In the genomic region with DNA sequence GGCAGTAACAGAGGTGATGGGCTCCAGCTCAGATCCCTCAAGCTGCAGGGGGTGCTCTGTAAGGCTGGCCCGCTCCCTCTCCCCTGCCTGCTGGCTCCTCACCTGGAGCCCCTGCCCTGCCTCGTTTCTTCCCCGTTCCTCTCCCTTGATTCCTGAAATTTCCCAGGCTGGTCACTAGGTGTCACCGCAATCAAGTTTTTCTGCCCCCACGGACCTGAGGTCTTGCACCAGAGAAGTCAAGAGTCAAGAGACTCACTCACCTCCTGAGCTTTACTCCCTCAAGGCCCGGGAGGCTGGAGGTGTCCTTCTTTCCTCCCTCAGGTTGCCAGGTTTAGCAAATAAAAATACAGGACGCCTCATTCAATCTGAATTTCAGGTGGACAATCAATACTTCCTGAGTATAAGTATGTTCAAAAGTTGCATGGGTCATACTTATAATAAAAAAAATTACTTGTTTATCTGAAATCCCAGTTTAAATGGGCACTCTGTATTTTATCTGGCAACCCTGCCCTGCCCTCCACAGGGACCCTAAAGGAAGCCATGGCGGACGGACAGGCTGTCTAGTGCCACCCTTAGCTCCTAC, we compare ENCODE assay signal across 8 cellular contexts.
DNase-seq lines count a peak whose midpoint lies in the region; ATAC-seq and TF ChIP-seq lines count a peak whose summit lies in the region.

No MANE protein-coding gene starts in this region.

- TF ChIP-seq POLR2A in adrenal gland (IDR thresholded peaks at IDR 0.05): no peak

- WGBS in adrenal gland, 4 donors: 28 to 32% (median 29%) methylated on average over 9 of the region's 9 CpGs

- H3K9me3 ChIP-seq in adrenal gland (replicated peaks in 1 of 3): no peaks in the 10 kb centered on the region
- no peaks in the 10 kb centered on the region for H3K9me3 ChIP-seq in right atrium auricular region

- H3K4me3 ChIP-seq in adrenal gland (no peak overlapping the region), right atrium auricular region (no peak overlapping the region)

- intact Hi-C loops in adrenal gland (cut with DNase I): loop anchor here (2.0 to 10.0 kb wide), 4 partner anchors 42 to 113 kb away; no protein-coding TSS in a partner anchor

- peak overlapping the region in 2 of 5 donors; percentile 74 for H3K27ac ChIP-seq in adrenal gland
- no peak overlapping the region for H3K27ac ChIP-seq in right atrium auricular region

- H3K4me1 ChIP-seq in adrenal gland (replicated peaks in 1 of 2) (peaks cover 0 to 9% of the 10 kb centered on the region in 2 donors), right atrium auricular region (no peaks in the 10 kb centered on the region)

- H3K27me3 ChIP-seq in adrenal gland: no peaks in the 10 kb centered on the region
- no peaks in the 10 kb centered on the region for H3K27me3 ChIP-seq in right atrium auricular region

- peak; percentile 58 to 85 (median 77) for TF ChIP-seq CTCF in adrenal gland (IDR thresholded peaks at IDR 0.05)
- peak; percentile 62 to 77 for TF ChIP-seq CTCF in right atrium auricular region (IDR thresholded peaks at IDR 0.05)

- DNase-seq in DMS53 treated with DMSO at 0.1 percent for 48 hours (lab: John Stamatoyannopoulos, UW; ENCODE audit: unreplicated experiment): peak; percentile 41
- peak; percentile 94 for DNase-seq in HuH-7 (ENCODE audit: low spot score)
- peak; percentile 69 for DNase-seq in RKO (ENCODE audit: low spot score)
- peak; percentile 54 to 77 (median 63) for DNase-seq in adrenal gland
- peak; percentile 64 for DNase-seq in right atrium auricular region (ENCODE audit: low spot score)
- DNase-seq in stimulated activated CD4-positive, alpha-beta T cell treated with anti-CD3 and anti-CD28 coated beads, Interleukin-12 subunit alpha, Interleukin-12 subunit beta, amount 100 ng/mL, for 4 hours: peak; percentile 10

- ATAC-seq in HG02938 (IDR thresholded peaks at IDR 0.05; ENCODE audit: unreplicated experiment) (no peak), HG02970 (IDR thresholded peaks at IDR 0.05; ENCODE audit: low FRiP score, unreplicated experiment) (no peak)

- no peaks in the 10 kb centered on the region for H3K36me3 ChIP-seq in adrenal gland (replicated peaks in 1 of 2)
- H3K36me3 ChIP-seq in right atrium auricular region: no peaks in the 10 kb centered on the region

Comparison
In these comparisons a context has a peak if more than half of its experiments do, and no peak if none do; other contexts are left out.
1. DNase-seq: peak in every context shown above with its lines; median percentile 94 in HuH-7; 69 in RKO; 64 in right atrium auricular region; 63 in adrenal gland; 41 in DMS53 treated with DMSO at 0.1 percent for 48 hours; 10 in stimulated activated CD4-positive, alpha-beta T cell treated with anti-CD3 and anti-CD28 coated beads, Interleukin-12 subunit alpha, Interleukin-12 subunit beta, amount 100 ng/mL, for 4 hours.